ENCODE assay signal across 26 cellular contexts in genomic region chr11:134392953-134393615, GRCh38. TPM values are rescaled to one million over a fixed set of nuclear protein-coding genes. Genes with fewer than 3 reads are reported as not detected.
"Had no signal": no experiment of that assay in that cellular context is flagged by ENCODE, and none has a peak within 500 bp of the region (broad histone marks: within the 10 kb centered on the region; RNA-seq: fewer than 3 reads in every experiment).

No MANE protein-coding gene starts in this region.

- H3K4me3 ChIP-seq: ascending aorta had no signal

- H3K27me3 ChIP-seq: ascending aorta had no signal

- FAIRE-seq: bronchial epithelial cell, RCC 7860 had no signal

- H3K9me3 ChIP-seq: ascending aorta had no signal

- H3K27ac ChIP-seq: ascending aorta, RWPE1, WERI-Rb-1 had no signal

- ATAC-seq: activated CD8-positive, alpha-beta memory T cell treated with anti-CD3 and anti-CD28 coated beads, Interleukin-2, amount 10 ng/mL, durations not matched to agents 7 days and 5 days had no signal

- DNase-seq: activated CD4-positive, alpha-beta memory T cell treated with anti-CD3 and anti-CD28 coated beads, Interleukin-2, amount 10 ng/mL, durations not matched to agents 7 days and 5 days; activated CD4-positive, alpha-beta T cell treated with anti-CD3 and anti-CD28 coated beads for 1 hour; activated CD4-positive, alpha-beta T cell treated with anti-CD3 and anti-CD28 coated beads for 48 hours; activated CD4-positive, CD25-positive, alpha-beta regulatory T cell; activated CD8-positive, alpha-beta memory T cell treated with anti-CD3 and anti-CD28 coated beads for 24 hours; activated CD8-positive, alpha-beta memory T cell treated with anti-CD3 and anti-CD28 coated beads, Interleukin-2, amount 10 ng/mL, durations not matched to agents 7 days and 5 days; activated CD8-positive, alpha-beta memory T cell treated with anti-CD3 and anti-CD28 coated beads, Interleukin-2, amount 50 U/mL, for 48 hours; activated effector memory CD4-positive, alpha-beta T cell treated with Interleukin-2 at 50 U/mL for 16 hours; activated naive CD4-positive, alpha-beta T cell treated with anti-CD3 and anti-CD28 coated beads, Interleukin-2, amount 50 U/mL, for 16 hours; activated naive CD8-positive, alpha-beta T cell treated with anti-CD3 and anti-CD28 coated beads for 36 hours; activated T-cell treated with anti-CD3 and anti-CD28 coated beads, Interleukin-2, amount 50 U/mL, for 48 hours; amniotic stem cell; cerebellar nuclear complex; Karpas-422; NCI-H1436 treated with DMSO at 0.1 percent for 48 hours; NCI-H1694 treated with DMSO at 0.1 percent for 48 hours; NCI-H2029; NCI-H345; Right ventricle myocardium superior; T1000 had no signal

- H3K4me1 ChIP-seq: ascending aorta had no signal

- H3K36me3 ChIP-seq: ascending aorta, WERI-Rb-1 had no signal

RNA-seq across cellular contexts. Expression of gene B3GAT1, which starts 19.0 kb away (rescaled TPM):
- total RNA-seq: MCF 10A had no signal
